8 cellular contexts compared by ENCODE assay signal in genomic region chr16:1773703-1774455, GRCh38. TPM values are rescaled to one million over a fixed set of nuclear protein-coding genes. Genes with fewer than 3 reads are reported as not detected.
DNase-seq lines count a peak whose midpoint lies in the region; ATAC-seq, FAIRE-seq and TF ChIP-seq lines count a peak whose summit lies in the region.

No MANE protein-coding gene starts in this region.

- peaks cover 0 to 19% of the 10 kb centered on the region in 2 donors for H3K36me3 Mint-ChIP-seq in CD4-positive, alpha-beta memory T cell
- H3K36me3 Mint-ChIP-seq in activated CD4-positive, alpha-beta memory T cell treated with anti-CD3 and anti-CD28 coated beads, Interleukin-2, amount 10 ng/mL, durations not matched to agents 7 days and 5 days (ENCODE audit: low read depth), result peaks cover 16% of the 10 kb centered on the region

- no peaks in the 10 kb centered on the region for H3K9me3 Mint-ChIP-seq in CD4-positive, alpha-beta memory T cell
- no peaks in the 10 kb centered on the region for H3K9me3 Mint-ChIP-seq in activated CD4-positive, alpha-beta memory T cell treated with anti-CD3 and anti-CD28 coated beads, Interleukin-2, amount 10 ng/mL, durations not matched to agents 7 days and 5 days

- intact Hi-C loops in CD4-positive, alpha-beta memory T cell (cut with micrococcal nuclease), result loop anchor here (1.0 to 5.0 kb wide), 4 partner anchors 8 to 758 kb away; partner anchors contain the start of genes CEMP1, FAHD1, HAGH and NUBP2

- H3K4me1 Mint-ChIP-seq in CD4-positive, alpha-beta memory T cell, result peaks cover 11 to 32% (median 15%) of the 10 kb centered on the region in 4 donors
- H3K4me1 Mint-ChIP-seq in activated CD4-positive, alpha-beta memory T cell treated with anti-CD3 and anti-CD28 coated beads, Interleukin-2, amount 10 ng/mL, durations not matched to agents 7 days and 5 days, result peaks cover 14% of the 10 kb centered on the region

- peak overlapping the region; percentile 72 for H3K27ac ChIP-seq in CD4-positive, alpha-beta memory T cell (ENCODE audit: low read depth, low read length)
- H3K27ac ChIP-seq in gastroesophageal sphincter (peak overlapping the region; percentile 48 to 99 (median 97)), rectal smooth muscle tissue (ENCODE audit: low read depth, low read length) (peak overlapping the region; percentile 85)

- peak overlapping the region; percentile 35 for H3K9ac ChIP-seq in rectal smooth muscle tissue (ENCODE audit: low read length)

- POLR2A ChIA-PET in CD4-positive, alpha-beta memory T cell (lab: Charles Lee; ENCODE audit: partially characterized antibody), result interaction anchor here (1.1 to 11.4 kb wide), 6 partner anchors 6 to 191 kb away, joined by 3 to 185 read pairs (median 20); partner anchors contain the start of genes FAHD1, HAGH, MAPK8IP3 and NUBP2
- POLR2A ChIA-PET in activated CD4-positive, alpha-beta memory T cell treated with anti-CD3 and anti-CD28 coated beads, Interleukin-2, amount 10 ng/mL, durations not matched to agents 7 days and 5 days (lab: Charles Lee), result interaction anchor here (0.8 to 7.2 kb wide), 8 partner anchors 9 to 191 kb away, joined by 3 to 101 read pairs (median 4); partner anchors contain the start of genes FAHD1, HAGH, MAPK8IP3 and NUBP2

- ATAC-seq in gastroesophageal sphincter (peak; percentile 0), HG03108 (IDR thresholded peaks at IDR 0.05; ENCODE audit: unreplicated experiment) (no peak)

- no peaks in the 10 kb centered on the region for H3K27me3 Mint-ChIP-seq in CD4-positive, alpha-beta memory T cell
- H3K27me3 Mint-ChIP-seq in activated CD4-positive, alpha-beta memory T cell treated with anti-CD3 and anti-CD28 coated beads, Interleukin-2, amount 10 ng/mL, durations not matched to agents 7 days and 5 days, result no peaks in the 10 kb centered on the region

- no peak for TF ChIP-seq CTCF in gastroesophageal sphincter (IDR thresholded peaks at IDR 0.05)

- TF ChIP-seq EP300 in Ishikawa (IDR thresholded peaks at IDR 0.05; ENCODE audit: borderline replicate concordance) (no peak), gastroesophageal sphincter (IDR thresholded peaks at IDR 0.05) (no peak)

- H3K4me3 Mint-ChIP-seq in CD4-positive, alpha-beta memory T cell, result peak overlapping the region; percentile 78 to 97 (median 83)
- H3K4me3 Mint-ChIP-seq in activated CD4-positive, alpha-beta memory T cell treated with anti-CD3 and anti-CD28 coated beads, Interleukin-2, amount 10 ng/mL, durations not matched to agents 7 days and 5 days, result peak overlapping the region; percentile 98

- DNase-seq in CD4-positive, alpha-beta memory T cell, result no peak
- DNase-seq in activated CD4-positive, alpha-beta memory T cell treated with anti-CD3 and anti-CD28 coated beads, Interleukin-2, amount 10 ng/mL, durations not matched to agents 7 days and 5 days, result peak; percentile 40
- DNase-seq in NCI-H1694 treated with DMSO at 0.1 percent for 48 hours (lab: John Stamatoyannopoulos, UW) (no peak), GM19239 (ENCODE audit: insufficient read length, low spot score) (no peak)

- peak overlapping the region; percentile 45 to 73 for H3K4me3 ChIP-seq in CD4-positive, alpha-beta memory T cell (ENCODE audit: low read length in 2 of 2)
- H3K4me3 ChIP-seq in gastroesophageal sphincter (peak overlapping the region; percentile 71 to 84), rectal smooth muscle tissue (ENCODE audit: low read length) (peak overlapping the region; percentile 92)

- WGBS in gastroesophageal sphincter (ENCODE audit: low coverage in 1 of 2), 2 donors, result no CpG with 5 or more reads among the region's 45 CpGs

- CTCF ChIA-PET in CD4-positive, alpha-beta memory T cell (lab: Charles Lee; ENCODE audit: partially characterized antibody), result interaction anchor here (0.9 to 1.7 kb wide), 2 partner anchors 9 to 30 kb away, joined by 3 to 16 read pairs; partner anchors contain the start of genes NUBP2 and SPSB3
- CTCF ChIA-PET in activated CD4-positive, alpha-beta memory T cell treated with anti-CD3 and anti-CD28 coated beads, Interleukin-2, amount 10 ng/mL, durations not matched to agents 7 days and 5 days (lab: Charles Lee), result interaction anchor here (1.4 to 1.6 kb wide), 2 partner anchors 9 to 68 kb away, joined by 3 to 16 read pairs; partner anchors contain the start of genes MAPK8IP3, NUBP2 and SPSB3

- peaks cover 5% of the 10 kb centered on the region for H3K36me3 ChIP-seq in CD4-positive, alpha-beta memory T cell (ENCODE audit: insufficient read depth, low read length)
- H3K36me3 ChIP-seq in gastroesophageal sphincter, result peaks cover 0 to 53% of the 10 kb centered on the region in 2 donors
- H3K36me3 ChIP-seq in rectal smooth muscle tissue (ENCODE audit: control insufficient read depth, insufficient read depth, low read length), result peaks cover 15% of the 10 kb centered on the region

- TF ChIP-seq RAD21 in Ishikawa (IDR thresholded peaks at IDR 0.05; ENCODE audit: low read depth), result no peak

- H3K27ac Mint-ChIP-seq in CD4-positive, alpha-beta memory T cell, result peak overlapping the region in 6 of 7 donors; percentile 48 to 90 (median 84)
- H3K27ac Mint-ChIP-seq in activated CD4-positive, alpha-beta memory T cell treated with anti-CD3 and anti-CD28 coated beads, Interleukin-2, amount 10 ng/mL, durations not matched to agents 7 days and 5 days, result peak overlapping the region; percentile 78

- H3K9me3 ChIP-seq in CD4-positive, alpha-beta memory T cell (ENCODE audit: control insufficient read depth in 1 of 2, low read length in 2 of 2), result no peaks in the 10 kb centered on the region
- H3K9me3 ChIP-seq in gastroesophageal sphincter, result no peaks in the 10 kb centered on the region

- H3K27me3 ChIP-seq in CD4-positive, alpha-beta memory T cell (ENCODE audit: insufficient read depth, low read length), result no peaks in the 10 kb centered on the region
- H3K27me3 ChIP-seq in gastroesophageal sphincter (no peaks in the 10 kb centered on the region), rectal smooth muscle tissue (ENCODE audit: control insufficient read depth, insufficient read depth, low read length) (no peaks in the 10 kb centered on the region)

- no peak for TF ChIP-seq POLR2A in gastroesophageal sphincter (IDR thresholded peaks at IDR 0.05)

- FAIRE-seq in GM19239 (lab: Jason Lieb, UNC), result no peak

- peaks cover 29% of the 10 kb centered on the region for H3K4me1 ChIP-seq in CD4-positive, alpha-beta memory T cell (ENCODE audit: insufficient read depth, low read length)
- peaks cover 0 to 63% (median 27%) of the 10 kb centered on the region in 3 donors for H3K4me1 ChIP-seq in gastroesophageal sphincter
- H3K4me1 ChIP-seq in rectal smooth muscle tissue (ENCODE audit: control insufficient read depth, insufficient read depth, low read length), result peaks cover 12% of the 10 kb centered on the region

TF ChIP-seq in Ishikawa, 13 proteins besides CTCF, POLR2A, EP300 and RAD21 (continues in another document):
- TF ChIP-seq CEBPB (IDR thresholded peaks at IDR 0.05) (no peak), TCF12 (IDR thresholded peaks at IDR 0.05; ENCODE audit: low read depth) (no peak)

RNA-seq across cellular contexts. Expression of gene MRPS34, which starts 0.9 kb away (rescaled TPM):
- 10 to 100 TPM; 57.6 to 67.3 TPM for total RNA-seq in CD4-positive, alpha-beta memory T cell
- 100 to 1,000 TPM; 138 to 151 TPM for polyA plus RNA-seq in CD4-positive, alpha-beta memory T cell
- total RNA-seq in activated CD4-positive, alpha-beta memory T cell treated with anti-CD3 and anti-CD28 coated beads, Interleukin-2, amount 10 ng/mL, durations not matched to agents 7 days and 5 days, result 10 to 100 TPM; 94.9 to 98.3 TPM
- total RNA-seq in gastroesophageal sphincter, result 10 to 100 TPM; 44.4 to 72.8 (median 61.3) TPM

RNA-seq across cellular contexts. Expression of gene EME2, which starts 1.3 kb away (rescaled TPM):
- total RNA-seq in CD4-positive, alpha-beta memory T cell, result 10 to 100 TPM; 32.9 to 33.1 TPM
- polyA plus RNA-seq in CD4-positive, alpha-beta memory T cell, result 1 to 10 TPM in 1 of 2 donors, under 1 TPM in 1; 0.30 to 1.5 TPM
- total RNA-seq in activated CD4-positive, alpha-beta memory T cell treated with anti-CD3 and anti-CD28 coated beads, Interleukin-2, amount 10 ng/mL, durations not matched to agents 7 days and 5 days, result 10 to 100 TPM; 23.5 to 24.7 TPM
- total RNA-seq in gastroesophageal sphincter, result 10 to 100 TPM in 1 of 4 donors, 1 to 10 TPM in 3; 4.6 to 20.4 (median 7.7) TPM

RNA-seq across cellular contexts. Expression of gene NME3, which starts 2.5 kb away (rescaled TPM):
- 10 to 100 TPM; 84.2 to 88.6 TPM for total RNA-seq in CD4-positive, alpha-beta memory T cell
- 10 to 100 TPM; 64.1 to 70.4 TPM for polyA plus RNA-seq in CD4-positive, alpha-beta memory T cell
- 10 to 100 TPM; 48.0 to 52.0 TPM for total RNA-seq in activated CD4-positive, alpha-beta memory T cell treated with anti-CD3 and anti-CD28 coated beads, Interleukin-2, amount 10 ng/mL, durations not matched to agents 7 days and 5 days
- total RNA-seq in gastroesophageal sphincter, result 100 to 1,000 TPM in 1 of 4 donors, 10 to 100 TPM in 3; 49.9 to 106 (median 87.2) TPM

RNA-seq across cellular contexts. Expression of gene SPSB3, which starts 8.5 kb away (rescaled TPM):
- total RNA-seq in CD4-positive, alpha-beta memory T cell, result 100 to 1,000 TPM; 133 to 144 TPM
- polyA plus RNA-seq in CD4-positive, alpha-beta memory T cell, result 10 to 100 TPM; 56.6 to 72.9 TPM
- total RNA-seq in activated CD4-positive, alpha-beta memory T cell treated with anti-CD3 and anti-CD28 coated beads, Interleukin-2, amount 10 ng/mL, durations not matched to agents 7 days and 5 days, result 10 to 100 TPM; 46.4 to 47.7 TPM
- 10 to 100 TPM; 52.4 to 81.1 (median 75.4) TPM for total RNA-seq in gastroesophageal sphincter

RNA-seq across cellular contexts. Expression of gene NUBP2, which starts 8.9 kb away (rescaled TPM):
- total RNA-seq in CD4-positive, alpha-beta memory T cell, result 10 to 100 TPM; 55.9 to 59.4 TPM
- polyA plus RNA-seq in CD4-positive, alpha-beta memory T cell, result 10 to 100 TPM; 77.6 to 98.9 TPM
- total RNA-seq in activated CD4-positive, alpha-beta memory T cell treated with anti-CD3 and anti-CD28 coated beads, Interleukin-2, amount 10 ng/mL, durations not matched to agents 7 days and 5 days, result 10 to 100 TPM; 40.8 to 43.5 TPM
- total RNA-seq in gastroesophageal sphincter, result 10 to 100 TPM; 64.4 to 92.2 (median 80.6) TPM
